12 cellular contexts compared by ENCODE assay signal in the genomic region with DNA sequence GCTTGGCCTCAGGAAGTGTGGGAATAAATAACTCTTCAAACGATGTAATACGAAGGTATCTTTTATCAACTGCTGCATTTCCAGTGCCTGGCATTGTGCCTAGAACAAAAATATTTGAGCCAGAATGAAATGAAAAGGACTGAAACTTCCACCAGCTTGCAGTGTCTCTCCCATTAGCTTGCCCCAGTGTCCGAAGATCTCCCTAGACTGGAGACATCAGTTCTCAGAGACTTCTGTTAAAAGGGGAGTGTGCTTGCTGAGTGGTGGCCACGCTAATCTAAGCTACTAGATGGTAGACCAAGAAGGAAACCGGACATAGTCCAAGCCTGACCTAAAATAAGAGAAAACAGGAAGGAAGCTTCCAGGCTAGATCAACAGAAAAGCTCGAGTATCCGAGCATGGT. TPM values are rescaled to one million over a fixed set of nuclear protein-coding genes. Genes with fewer than 3 reads are reported as not detected.
A peak's percentile ranks its signal among the peaks of the same experiment; 100 is the strongest.
DNase-seq lines count a peak whose midpoint lies in the region; ATAC-seq, FAIRE-seq and TF ChIP-seq lines count a peak whose summit lies in the region.
"Had no signal": no experiment of that assay in that cellular context is flagged by ENCODE, and none has a peak within 500 bp of the region (broad histone marks: within the 10 kb centered on the region; RNA-seq: fewer than 3 reads in every experiment).

No MANE protein-coding gene starts in this region.

- H3K4me3 ChIP-seq in K562 = no peak overlapping the region
- no peak overlapping the region for H3K4me3 ChIP-seq in right atrium auricular region
- H3K4me3 ChIP-seq: PC-9 had no signal

- H2AFZ ChIP-seq in K562 (ENCODE audit: low read depth, low read length) = peak overlapping the region; percentile 53; the same call in 1 of the 2 replicates
- H2AFZ ChIP-seq: PC-9 had no signal

- H3K9ac ChIP-seq in K562 (ENCODE audit: insufficient read depth in 1 of 2, low read depth in 2 of 2, low read length in 2 of 2) = no peak overlapping the region

- in situ Hi-C loops in K562 (cut with MboI) = loop anchor here (5.0 to 25.0 kb wide), 2 partner anchors 538 to 988 kb away; no protein-coding TSS in a partner anchor

- H3K27ac ChIP-seq in K562 (ENCODE audit: extremely low read depth, low read depth, low read length) = no peak overlapping the region
- H3K27ac ChIP-seq in right atrium auricular region = peak overlapping the region; percentile 57 to 79
- H3K27ac ChIP-seq: PC-9 had no signal

- H3K36me3 ChIP-seq in K562 (ENCODE audit: control insufficient read depth, insufficient read depth, low read length) = no peaks in the 10 kb centered on the region
- no peaks in the 10 kb centered on the region for H3K36me3 ChIP-seq in right atrium auricular region

- CTCF ChIA-PET in K562 (lab: Yijun Ruan, JAX; ENCODE audit: low intra/inter-chr PET ratio) = interaction anchor here (2.0 kb wide), 1 partner anchor 361 kb away, joined by 9 read pairs; no protein-coding TSS in a partner anchor

- no peak for FAIRE-seq in K562 (lab: Jason Lieb, UNC)

- H3K4me1 ChIP-seq in K562 (replicated peaks in 1 of 2; ENCODE audit: control insufficient read depth in 2 of 2, insufficient read depth in 2 of 2, low read length in 2 of 2) = peaks cover 0 to 7% of the 10 kb centered on the region in 2 experiments; a peak in 2 of 5 replicates
- peaks cover 0 to 38% of the 10 kb centered on the region in 2 donors for H3K4me1 ChIP-seq in right atrium auricular region

- peak overlapping the region; percentile 30 for H3K27ac Mint-ChIP-seq in stimulated activated effector memory CD8-positive, alpha-beta T cell treated with anti-CD3 and anti-CD28 coated beads, Interleukin-12 subunit alpha, Interleukin-12 subunit beta, amount 100 ng/mL, for 72 hours
- no peak overlapping the region for H3K27ac Mint-ChIP-seq in activated T-cell treated with anti-CD3 and anti-CD28 coated beads, Interleukin-2, amount 50 U/mL, for 72 hours

- no peak for TF ChIP-seq CTCF in K562 (IDR thresholded peaks at IDR 0.05 in 2 of 3, conservative IDR thresholded peaks at IDR 0.05 in 1 of 3; ENCODE audit: insufficient read depth in 2 of 3, low read depth in 1 of 3, low read length in 3 of 3)
- no peak for TF ChIP-seq CTCF in right atrium auricular region (IDR thresholded peaks at IDR 0.05)

- H3K9me1 ChIP-seq in K562 (ENCODE audit: control insufficient read depth, insufficient read depth, low read length) = no peaks in the 10 kb centered on the region

- H3K4me3 Mint-ChIP-seq in stimulated activated effector memory CD8-positive, alpha-beta T cell treated with anti-CD3 and anti-CD28 coated beads, Interleukin-12 subunit alpha, Interleukin-12 subunit beta, amount 100 ng/mL, for 72 hours = no peak overlapping the region
- H3K4me3 Mint-ChIP-seq in activated T-cell treated with anti-CD3 and anti-CD28 coated beads, Interleukin-2, amount 50 U/mL, for 72 hours = no peak overlapping the region
- H3K4me3 Mint-ChIP-seq: neural crest cell had no signal

- intact Hi-C loops in K562 (cut with micrococcal nuclease) = no loop called here

- no peak for TF ChIP-seq RAD21 in K562 (CRISPR knock-in tag; conservative IDR thresholded peaks at IDR 0.05 in 1 of 2, IDR thresholded peaks at IDR 0.05 in 1 of 2)

- peak in 2 of 4 experiments; percentile 2 to 5 for DNase-seq in K562 (ENCODE audit: extremely low read depth in 1 of 4, low spot score in 3 of 4)
- no peak for DNase-seq in right atrium auricular region (ENCODE audit: low spot score)
- no peak for DNase-seq in stimulated activated effector memory CD8-positive, alpha-beta T cell treated with anti-CD3 and anti-CD28 coated beads, Interleukin-12 subunit alpha, Interleukin-12 subunit beta, amount 100 ng/mL, for 72 hours (ENCODE audit: low spot score in 2 of 2)
- no peak for DNase-seq in effector CD4-positive, alpha-beta T cell
- DNase-seq in foreskin melanocyte = no peak
- DNase-seq in activated T-cell treated with anti-CD3 and anti-CD28 coated beads, Interleukin-2, amount 50 U/mL, for 72 hours = no peak
- DNase-seq in GM19238 (ENCODE audit: insufficient read length, low spot score) = no peak
- DNase-seq: activated CD4-positive, alpha-beta T cell treated with anti-CD3 and anti-CD28 coated beads for 48 hours; COR-L47; PC-9 had no signal

- TF ChIP-seq POLR2A in K562 (conservative IDR thresholded peaks at IDR 0.05) = no peak

- H3K9me3 Mint-ChIP-seq in stimulated activated effector memory CD8-positive, alpha-beta T cell treated with anti-CD3 and anti-CD28 coated beads, Interleukin-12 subunit alpha, Interleukin-12 subunit beta, amount 100 ng/mL, for 72 hours = no peaks in the 10 kb centered on the region
- no peaks in the 10 kb centered on the region for H3K9me3 Mint-ChIP-seq in activated T-cell treated with anti-CD3 and anti-CD28 coated beads, Interleukin-2, amount 50 U/mL, for 72 hours

- BruUV-seq in K562 (replicated peaks; lab: Mats Ljungman, UMichigan) = no TSS peak

- POLR2A ChIA-PET in K562 (lab: Yijun Ruan, JAX) = interaction anchor here (0.6 to 0.8 kb wide), 2 partner anchors 11 to 1067 kb away, joined by 3 read pairs; no protein-coding TSS in a partner anchor

- peaks cover 16% of the 10 kb centered on the region for H3K4me1 Mint-ChIP-seq in stimulated activated effector memory CD8-positive, alpha-beta T cell treated with anti-CD3 and anti-CD28 coated beads, Interleukin-12 subunit alpha, Interleukin-12 subunit beta, amount 100 ng/mL, for 72 hours
- H3K4me1 Mint-ChIP-seq in activated T-cell treated with anti-CD3 and anti-CD28 coated beads, Interleukin-2, amount 50 U/mL, for 72 hours (ENCODE audit: low read depth) = peaks cover 7% of the 10 kb centered on the region

- ATAC-seq in HG03175 (IDR thresholded peaks at IDR 0.05; ENCODE audit: unreplicated experiment) = peak; percentile 37
- peak; percentile 45; the same call in 2 of the 3 replicates for ATAC-seq in K562
- ATAC-seq in stimulated activated effector memory CD8-positive, alpha-beta T cell treated with anti-CD3 and anti-CD28 coated beads, Interleukin-12 subunit alpha, Interleukin-12 subunit beta, amount 100 ng/mL, for 72 hours = no peak
- ATAC-seq in activated T-cell treated with anti-CD3 and anti-CD28 coated beads, Interleukin-2, amount 50 U/mL, for 72 hours (replicated peaks in 1 of 2) = no peak

- peaks cover 17% of the 10 kb centered on the region for H3K27me3 Mint-ChIP-seq in activated T-cell treated with anti-CD3 and anti-CD28 coated beads, Interleukin-2, amount 50 U/mL, for 72 hours (ENCODE audit: low read depth)

- H4K20me1 ChIP-seq in K562 (replicated peaks; ENCODE audit: control insufficient read depth, insufficient read depth, low read length) = no peaks in the 10 kb centered on the region

- H3K36me3 Mint-ChIP-seq in stimulated activated effector memory CD8-positive, alpha-beta T cell treated with anti-CD3 and anti-CD28 coated beads, Interleukin-12 subunit alpha, Interleukin-12 subunit beta, amount 100 ng/mL, for 72 hours = no peaks in the 10 kb centered on the region
- no peaks in the 10 kb centered on the region for H3K36me3 Mint-ChIP-seq in activated T-cell treated with anti-CD3 and anti-CD28 coated beads, Interleukin-2, amount 50 U/mL, for 72 hours (ENCODE audit: insufficient read depth in 2 of 2)

- no peaks in the 10 kb centered on the region for H3K79me2 ChIP-seq in K562 (ENCODE audit: control insufficient read depth, insufficient read depth, low read length)

- H3K9me3 ChIP-seq in K562 (replicated peaks; ENCODE audit: control insufficient read depth, insufficient read depth, low read depth, low read length) = no peaks in the 10 kb centered on the region
- no peaks in the 10 kb centered on the region for H3K9me3 ChIP-seq in right atrium auricular region

- no peak for TF ChIP-seq EP300 in K562 (IDR thresholded peaks at IDR 0.05; ENCODE audit: low read length)

- WGBS in K562 (ENCODE audit: insufficient coverage, low coverage, missing lambda C conversion rate) = 1% methylated on average over 7 of the region's 7 CpGs

- H3K27me3 ChIP-seq in K562 (ENCODE audit: control insufficient read depth in 2 of 2, insufficient read depth in 2 of 2, low read length in 2 of 2) (peaks cover 2 to 8% of the 10 kb centered on the region in 2 experiments; a peak in 2 of 5 replicates), right atrium auricular region (no peaks in the 10 kb centered on the region)

- peak overlapping the region; percentile 28 for H3K4me2 ChIP-seq in K562 (ENCODE audit: insufficient read depth, low read length)
- H3K4me2 ChIP-seq: PC-9 had no signal

TF ChIP-seq in K562, 482 proteins besides CTCF, POLR2A, EP300 and RAD21 (continues in another document):
- TF ChIP-seq NELFE (IDR thresholded peaks at IDR 0.05; ENCODE audit: insufficient read depth, insufficient read length) (no peak), GABPA (tag; conservative IDR thresholded peaks at IDR 0.05; ENCODE audit: low read depth) (peak; percentile 39)

RNA-seq across cellular contexts. Expression of a gene that starts 28.6 kb away (rescaled TPM):
- total RNA-seq in K562 (2011; cell fraction: chromatin; rRNA removed; ENCODE audit: low replicate concordance) = 0.21 TPM in 1 of 2 replicates, not detected in the other
- not detected in 2 replicates for total RNA-seq in K562 (2011; cell fraction: nucleolus; rRNA removed)
- not detected in 2 replicates for total RNA-seq in K562 (2011; cell fraction: nucleoplasm; rRNA removed)
- total RNA-seq in K562 (2014; rRNA removed) = 0.41 and 0.59 TPM in 2 replicates
- total RNA-seq in K562 (2014; rRNA removed; fragmentation: Illumina TruSeq; extraction: Trizol) = 0.51 and 0.93 TPM in 2 replicates
- 0.14 and 0.19 TPM in 2 replicates for total RNA-seq in K562 (2015; rRNA removed; fragmentation: Illumina TruSeq; extraction: Trizol)
- total RNA-seq in K562 (2021) = 0.40 and 0.76 TPM in 2 replicates
- polyA plus RNA-seq in K562 (2011; rRNA removed) = 0.26 and 0.42 TPM in 2 replicates
- 0.03 and 0.15 TPM in 2 replicates for polyA plus RNA-seq in K562 (2011; cell fraction: cytosol; rRNA removed)
- polyA plus RNA-seq in K562 (2011; cell fraction: nucleus; rRNA removed) = 0.35 TPM in 1 of 2 replicates, not detected in the other
- 0.36 and 0.64 TPM in 2 replicates for polyA plus RNA-seq in K562 (2012)
- 0.32 and 0.61 TPM in 2 replicates for polyA plus RNA-seq in K562 (2014; fragmentation: Illumina TruSeq; extraction: Trizol)
- polyA plus RNA-seq in K562 (2014; fragmentation: Nextera tagmentation; extraction: Ambion mirVana) = 1 to 10 TPM in 1 of 2 experiments, under 1 TPM in 1; 0.80 to 1.2 TPM
- polyA plus RNA-seq in K562 (2014; rRNA removed) = 0.32 and 0.41 TPM in 2 replicates
- polyA minus RNA-seq in K562 (2011; rRNA and poly(A)+ RNA removed) = 0.07 and 0.66 TPM in 2 replicates
- not detected in 2 replicates for polyA minus RNA-seq in K562 (2011; cell fraction: cytosol; rRNA and poly(A)+ RNA removed)
- polyA minus RNA-seq in K562 (2011; cell fraction: nucleus; rRNA and poly(A)+ RNA removed) = 0.11 and 0.13 TPM in 2 replicates
- total RNA-seq in right atrium auricular region = 1 to 10 TPM; 2.0 to 3.2 TPM
- total RNA-seq in activated T-cell treated with anti-CD3 and anti-CD28 coated beads, Interleukin-2, amount 50 U/mL, for 72 hours = not detected

Comparison
In these comparisons a context has a peak if more than half of its experiments do, and no peak if none do; other contexts are left out.
1. ATAC-seq: peak in HG03175 (single experiment) and K562 (single experiment); none in stimulated activated effector memory CD8-positive, alpha-beta T cell treated with anti-CD3 and anti-CD28 coated beads, Interleukin-12 subunit alpha, Interleukin-12 subunit beta, amount 100 ng/mL, for 72 hours (single experiment) and activated T-cell treated with anti-CD3 and anti-CD28 coated beads, Interleukin-2, amount 50 U/mL, for 72 hours (0 of 2).